In the genomic region with DNA sequence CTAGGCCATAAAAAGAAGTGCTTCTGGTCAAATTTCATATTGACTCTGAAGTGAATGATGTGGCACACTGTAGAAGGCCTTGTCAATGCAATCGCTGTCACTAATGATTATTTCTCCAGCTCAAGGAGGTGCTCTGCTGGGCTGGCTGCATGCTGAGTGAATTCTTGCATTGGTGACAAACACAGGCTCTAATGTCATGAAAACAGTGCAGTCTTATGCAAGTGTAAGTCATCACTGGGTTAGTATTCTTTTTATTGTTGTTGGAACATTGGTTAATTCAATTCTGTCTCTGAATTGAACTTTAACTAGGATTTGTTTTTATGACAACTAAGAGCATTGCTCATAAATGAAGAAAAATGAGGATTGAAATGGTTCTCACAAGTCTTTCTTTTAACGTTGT, we compare ENCODE assay signal across 15 cellular contexts.
"Had no signal": no experiment of that assay in that cellular context is flagged by ENCODE, and none has a peak within 500 bp of the region (broad histone marks: within the 10 kb centered on the region; RNA-seq: fewer than 3 reads in every experiment).

No MANE protein-coding gene starts in this region.

- DNase-seq: activated CD4-positive, alpha-beta memory T cell treated with anti-CD3 and anti-CD28 coated beads for 36 hours; activated naive CD4-positive, alpha-beta T cell; activated naive CD8-positive, alpha-beta T cell treated with anti-CD3 and anti-CD28 coated beads, Interleukin-2, amount 10 ng/mL, durations not matched to agents 7 days and 5 days; amygdala; caudate nucleus; dorsolateral prefrontal cortex; foreskin melanocyte; hypothalamus; islet precursor cell; lower lobe of right lung; stimulated activated naive CD4-positive, alpha-beta T cell; tibial artery had no signal

- H3K9ac ChIP-seq: parathyroid adenoma had no signal

- H3K4me3 ChIP-seq: dorsolateral prefrontal cortex, lower lobe of right lung, tibial artery had no signal

- H3K36me3 ChIP-seq: lower lobe of right lung, tibial artery had no signal

- H3K27me3 ChIP-seq: dorsolateral prefrontal cortex, tibial artery had no signal

- H3K27ac ChIP-seq: lower lobe of right lung, parathyroid adenoma had no signal

- H2AFZ ChIP-seq: parathyroid adenoma had no signal

- H3K9me3 ChIP-seq: lower lobe of right lung, tibial artery had no signal

- ATAC-seq: activated T-helper 17 cell treated with anti-CD3 and anti-CD28 coated beads, Interleukin-2, amount 50 U/mL, for 72 hours; lower lobe of right lung; natural killer cell treated with Interleukin-12 subunit alpha and Interleukin-12 subunit beta and Interleukin-15 and Interleukin-18, amount 100 ng/mL, for 72 hours had no signal
